Comparison of ENCODE assay signal across 9 cellular contexts in genomic region chr20:36861625-36861874, GRCh38. TPM values are rescaled to one million over a fixed set of nuclear protein-coding genes. Genes with fewer than 3 reads are reported as not detected.
DNase-seq lines count a peak whose midpoint lies in the region; ATAC-seq and TF ChIP-seq lines count a peak whose summit lies in the region.
"Had no signal": no experiment of that assay in that cellular context is flagged by ENCODE, and none has a peak within 500 bp of the region (broad histone marks: within the 10 kb centered on the region; RNA-seq: fewer than 3 reads in every experiment).

No MANE protein-coding gene starts in this region.

- no peaks in the 10 kb centered on the region for H3K36me3 ChIP-seq in sigmoid colon

- intact Hi-C loops in sigmoid colon (cut with DNase I), result loop anchor here (5.0 to 10.0 kb wide), 5 partner anchors 47 to 397 kb away; partner anchors contain the start of genes DSN1, NDRG3 and RAB5IF

- H3K9me3 ChIP-seq in sigmoid colon, result no peaks in the 10 kb centered on the region

- peak overlapping the region; percentile 65 to 82 (median 73) for H3K4me3 ChIP-seq in sigmoid colon

- no peak for ATAC-seq in T-cell (replicated peaks in 1 of 4)
- ATAC-seq in foreskin keratinocyte, result no peak
- no peak for ATAC-seq in GM21360 (IDR thresholded peaks at IDR 0.05; ENCODE audit: unreplicated experiment)

- in situ Hi-C loops in G401 (cut with HindIII; ENCODE audit: low sequenced_read_pairs), result no loop called here

- H3K36me3 Mint-ChIP-seq in T-cell, result no peaks in the 10 kb centered on the region

- TF ChIP-seq EP300 in sigmoid colon (IDR thresholded peaks at IDR 0.05), result no peak

- H3K4me3 Mint-ChIP-seq in T-cell, result peak overlapping the region; percentile 43 to 57 (median 56)

- no peak overlapping the region for H3K27ac Mint-ChIP-seq in T-cell

- TF ChIP-seq CTCF in foreskin keratinocyte (conservative IDR thresholded peaks at IDR 0.05) (no peak), sigmoid colon (IDR thresholded peaks at IDR 0.05) (no peak)

- H3K27me3 ChIP-seq in foreskin keratinocyte (peaks cover 5% of the 10 kb centered on the region), sigmoid colon (no peaks in the 10 kb centered on the region)

- H3K4me1 Mint-ChIP-seq in T-cell, result peaks cover 7 to 28% (median 10%) of the 10 kb centered on the region in 3 donors

- H3K4me1 ChIP-seq in foreskin keratinocyte (peaks cover 22% of the 10 kb centered on the region), sigmoid colon (peaks cover 0 to 65% (median 65%) of the 10 kb centered on the region in 4 donors)

- H3K27ac ChIP-seq in foreskin keratinocyte (peak overlapping the region; percentile 89), sigmoid colon (peak overlapping the region; percentile 96 to 99 (median 98))

- peaks cover 9 to 36% of the 10 kb centered on the region in 2 donors for H3K27me3 Mint-ChIP-seq in T-cell

- TF ChIP-seq POLR2A in sigmoid colon (IDR thresholded peaks at IDR 0.05), result no peak

- POLR2A ChIA-PET in T-cell (lab: Charles Lee), result no interaction called here

- CTCF ChIA-PET in T-cell (lab: Charles Lee), result no interaction called here

- H3K9me3 Mint-ChIP-seq in T-cell, result no peaks in the 10 kb centered on the region

- 71 to 75% methylated on average over 7 of the region's 7 CpGs for WGBS in sigmoid colon, 2 donors

- DNase-seq in G401 (ENCODE audit: low spot score), result peak; percentile 91
- no peak for DNase-seq in T-cell
- no peak for DNase-seq in foreskin keratinocyte
- peak; percentile 89 for DNase-seq in sigmoid colon
- DNase-seq in stimulated activated CD4-positive, alpha-beta T cell treated with anti-CD3 and anti-CD28 coated beads, Interleukin-12 subunit alpha, Interleukin-12 subunit beta, amount 100 ng/mL, for 4 hours, result no peak
- no peak for DNase-seq in NCI-H187 treated with DMSO at 0.1 percent for 48 hours (lab: John Stamatoyannopoulos, UW)
- DNase-seq in NCI-H2171 (lab: John Stamatoyannopoulos, UW), result no peak

RNA-seq across cellular contexts. Expression of gene TLDC2, which starts 14.4 kb away (rescaled TPM):
- total RNA-seq in G401 (2014; rRNA removed; shearing (Covaris generic)), result 0.14 and 1.2 TPM in 2 replicates
- total RNA-seq in T-cell, result under 1 TPM in 1 of 5 donors, not detected in 4; 0.33 TPM
- total RNA-seq in foreskin keratinocyte, result 0.10 TPM in 1 of 2 replicates, not detected in the other
- polyA plus RNA-seq in foreskin keratinocyte, result 0.09 TPM in 1 of 2 replicates, not detected in the other
- under 1 TPM in 1 of 4 donors, not detected in 3; 0.36 TPM for total RNA-seq in sigmoid colon
- 10 to 100 TPM; 14.6 to 25.8 (median 24.3) TPM for polyA plus RNA-seq in sigmoid colon
- total RNA-seq: activated CD8-positive, alpha-beta memory T cell treated with anti-CD3 and anti-CD28 coated beads for 36 hours had no signal

Comparison
In these comparisons a context has a peak if more than half of its experiments do, and no peak if none do; other contexts are left out.
1. DNase-seq: peak in G401 (single experiment) and sigmoid colon (single experiment); none in T-cell (0 of 34), foreskin keratinocyte (0 of 2), stimulated activated CD4-positive, alpha-beta T cell treated with anti-CD3 and anti-CD28 coated beads, Interleukin-12 subunit alpha, Interleukin-12 subunit beta, amount 100 ng/mL, for 4 hours (single experiment), NCI-H187 treated with DMSO at 0.1 percent for 48 hours (single experiment) and NCI-H2171 (single experiment).